ENCODE assay signal across 8 cellular contexts in genomic region chr6:157323924-157324276, GRCh38. TPM values are rescaled to one million over a fixed set of nuclear protein-coding genes. Genes with fewer than 3 reads are reported as not detected.
DNase-seq lines count a peak whose midpoint lies in the region; ATAC-seq and TF ChIP-seq lines count a peak whose summit lies in the region.

No MANE protein-coding gene starts in this region.

- no peaks in the 10 kb centered on the region for H3K9me3 Mint-ChIP-seq in activated CD4-positive, alpha-beta T cell treated with anti-CD3 and anti-CD28 coated beads, Interleukin-2, amount 10 ng/mL, durations not matched to agents 7 days and 5 days
- no peaks in the 10 kb centered on the region for H3K9me3 Mint-ChIP-seq in endothelial cell (ENCODE audit: unreplicated experiment)
- no peaks in the 10 kb centered on the region for H3K9me3 Mint-ChIP-seq in stimulated activated naive CD8-positive, alpha-beta T cell treated with anti-CD3 and anti-CD28 coated beads, Interleukin-15, amount 100 ng/mL, for 72 hours

- POLR2A ChIA-PET in activated CD4-positive, alpha-beta T cell treated with anti-CD3 and anti-CD28 coated beads, Interleukin-2, amount 10 ng/mL, durations not matched to agents 7 days and 5 days (lab: Charles Lee): interaction anchor here (0.6 kb wide), 1 partner anchor 540 kb away, joined by 10 read pairs; no protein-coding TSS in a partner anchor

- H3K4me1 Mint-ChIP-seq in activated CD4-positive, alpha-beta T cell treated with anti-CD3 and anti-CD28 coated beads, Interleukin-2, amount 10 ng/mL, durations not matched to agents 7 days and 5 days: peaks cover 31% of the 10 kb centered on the region
- peaks cover 14% of the 10 kb centered on the region for H3K4me1 Mint-ChIP-seq in endothelial cell (ENCODE audit: unreplicated experiment)
- peaks cover 47% of the 10 kb centered on the region for H3K4me1 Mint-ChIP-seq in stimulated activated naive CD8-positive, alpha-beta T cell treated with anti-CD3 and anti-CD28 coated beads, Interleukin-15, amount 100 ng/mL, for 72 hours

- ATAC-seq in HG03378 (IDR thresholded peaks at IDR 0.05; ENCODE audit: unreplicated experiment): peak; percentile 27
- ATAC-seq in stimulated activated naive CD8-positive, alpha-beta T cell treated with anti-CD3 and anti-CD28 coated beads, Interleukin-15, amount 100 ng/mL, for 72 hours: peak; percentile 24

- peak overlapping the region; percentile 98 for H3K4me3 Mint-ChIP-seq in activated CD4-positive, alpha-beta T cell treated with anti-CD3 and anti-CD28 coated beads, Interleukin-2, amount 10 ng/mL, durations not matched to agents 7 days and 5 days
- peak overlapping the region; percentile 99 for H3K4me3 Mint-ChIP-seq in endothelial cell (ENCODE audit: unreplicated experiment)
- peak overlapping the region; percentile 85 to 93 for H3K4me3 Mint-ChIP-seq in stimulated activated naive CD8-positive, alpha-beta T cell treated with anti-CD3 and anti-CD28 coated beads, Interleukin-15, amount 100 ng/mL, for 72 hours

- CTCF ChIA-PET in activated CD4-positive, alpha-beta T cell treated with anti-CD3 and anti-CD28 coated beads, Interleukin-2, amount 10 ng/mL, durations not matched to agents 7 days and 5 days (lab: Charles Lee): interaction anchor here (1.2 to 3.1 kb wide), 6 partner anchors 9 to 260 kb away, joined by 3 to 14 read pairs (median 4); no protein-coding TSS in a partner anchor

- H3K36me3 Mint-ChIP-seq in activated CD4-positive, alpha-beta T cell treated with anti-CD3 and anti-CD28 coated beads, Interleukin-2, amount 10 ng/mL, durations not matched to agents 7 days and 5 days (ENCODE audit: low read depth): peaks cover 9% of the 10 kb centered on the region
- H3K36me3 Mint-ChIP-seq in endothelial cell (ENCODE audit: low read depth, unreplicated experiment): peaks cover 7% of the 10 kb centered on the region

- peak; percentile 12 for DNase-seq in activated T-cell treated with anti-CD3 and anti-CD28 coated beads for 1 hour (ENCODE audit: low read depth)
- DNase-seq in activated T-cell treated with anti-CD3 and anti-CD28 coated beads, Interleukin-2, amount 50 U/mL, for 48 hours: no peak
- peak; percentile 27 for DNase-seq in activated CD4-positive, alpha-beta T cell treated with anti-CD3 and anti-CD28 coated beads, Interleukin-2, amount 10 ng/mL, durations not matched to agents 7 days and 5 days
- DNase-seq in endothelial cell (ENCODE audit: low spot score): peak; percentile 73
- peak; percentile 42 for DNase-seq in middle frontal gyrus (ENCODE audit: extremely low spot score, low spot score)
- DNase-seq in stimulated activated naive CD8-positive, alpha-beta T cell treated with anti-CD3 and anti-CD28 coated beads, Interleukin-15, amount 100 ng/mL, for 72 hours: peak; percentile 32
- no peak for DNase-seq in UCSD-AML1 (lab: John Stamatoyannopoulos, UW; ENCODE audit: unreplicated experiment)

- peaks cover 36% of the 10 kb centered on the region for H3K27me3 Mint-ChIP-seq in activated CD4-positive, alpha-beta T cell treated with anti-CD3 and anti-CD28 coated beads, Interleukin-2, amount 10 ng/mL, durations not matched to agents 7 days and 5 days
- peaks cover 3% of the 10 kb centered on the region for H3K27me3 Mint-ChIP-seq in endothelial cell (ENCODE audit: unreplicated experiment)
- peaks cover 39% of the 10 kb centered on the region for H3K27me3 Mint-ChIP-seq in stimulated activated naive CD8-positive, alpha-beta T cell treated with anti-CD3 and anti-CD28 coated beads, Interleukin-15, amount 100 ng/mL, for 72 hours

- no peak for TF ChIP-seq CTCF in endothelial cell (IDR thresholded peaks at IDR 0.05; ENCODE audit: unreplicated experiment)

- H3K27ac Mint-ChIP-seq in activated CD4-positive, alpha-beta T cell treated with anti-CD3 and anti-CD28 coated beads, Interleukin-2, amount 10 ng/mL, durations not matched to agents 7 days and 5 days: peak overlapping the region; percentile 91
- peak overlapping the region; percentile 96 for H3K27ac Mint-ChIP-seq in endothelial cell (ENCODE audit: unreplicated experiment)
- peak overlapping the region; percentile 96 to 98 for H3K27ac Mint-ChIP-seq in stimulated activated naive CD8-positive, alpha-beta T cell treated with anti-CD3 and anti-CD28 coated beads, Interleukin-15, amount 100 ng/mL, for 72 hours

RNA-seq across cellular contexts. Expression of gene TMEM242, which starts 0.6 kb away (rescaled TPM):
- total RNA-seq in activated CD4-positive, alpha-beta T cell treated with anti-CD3 and anti-CD28 coated beads, Interleukin-2, amount 10 ng/mL, durations not matched to agents 7 days and 5 days: 1 to 10 TPM; 7.9 to 9.0 TPM
- 10.8 TPM for total RNA-seq in endothelial cell (ENCODE audit: unreplicated experiment)

RNA-seq across cellular contexts. Expression of gene ZDHHC14, which starts 57.1 kb away (rescaled TPM):
- 1 to 10 TPM; 7.8 to 9.8 TPM for total RNA-seq in activated CD4-positive, alpha-beta T cell treated with anti-CD3 and anti-CD28 coated beads, Interleukin-2, amount 10 ng/mL, durations not matched to agents 7 days and 5 days
- total RNA-seq in endothelial cell (ENCODE audit: unreplicated experiment): 26.1 TPM

Comparison
In these comparisons a context has a peak if more than half of its experiments do, and no peak if none do; other contexts are left out.
1. DNase-seq: peak in activated T-cell treated with anti-CD3 and anti-CD28 coated beads for 1 hour (single experiment), activated CD4-positive, alpha-beta T cell treated with anti-CD3 and anti-CD28 coated beads, Interleukin-2, amount 10 ng/mL, durations not matched to agents 7 days and 5 days (single experiment), endothelial cell (single experiment), middle frontal gyrus (single experiment) and stimulated activated naive CD8-positive, alpha-beta T cell treated with anti-CD3 and anti-CD28 coated beads, Interleukin-15, amount 100 ng/mL, for 72 hours (2 of 2); none in activated T-cell treated with anti-CD3 and anti-CD28 coated beads, Interleukin-2, amount 50 U/mL, for 48 hours (0 of 2) and UCSD-AML1 (single experiment).
2. Peak in every context shown above with its lines, with median percentiles within 50 percentile points of each other: H3K27ac Mint-ChIP-seq and H3K4me3 Mint-ChIP-seq.